In the genomic region with DNA sequence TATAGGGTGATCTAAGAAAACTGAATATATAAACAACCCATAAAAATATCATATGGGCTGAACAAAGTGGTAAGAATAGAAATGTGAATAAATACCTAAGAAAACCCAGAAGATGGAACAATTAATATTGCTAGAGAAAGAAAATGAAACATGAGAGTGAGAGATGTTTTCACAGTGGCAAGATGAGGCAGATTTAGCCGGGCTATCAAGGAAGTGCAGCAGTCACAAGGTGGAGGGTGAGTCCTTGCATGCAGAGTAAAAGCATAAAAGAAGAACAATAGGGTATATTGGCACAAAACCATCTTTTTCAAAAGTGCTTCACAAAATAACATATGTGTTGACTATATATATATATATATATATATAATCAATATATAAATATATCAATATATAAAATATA, we compare ENCODE assay signal across 26 cellular contexts. TPM values are rescaled to one million over a fixed set of nuclear protein-coding genes. Genes with fewer than 3 reads are reported as not detected.
"Had no signal": no experiment of that assay in that cellular context is flagged by ENCODE, and none has a peak within 500 bp of the region (broad histone marks: within the 10 kb centered on the region; RNA-seq: fewer than 3 reads in every experiment).

No MANE protein-coding gene starts in this region.

- H3K27me3 Mint-ChIP-seq: naive B cell; progenitor cell of endocrine pancreas; stimulated activated memory B cell treated with anti-CD40 and anti-IgM and Interleukin-4, amounts not matched to agents 10 μg/mL and 1 μg/mL and 100 μg/mL, for 72 hours; stimulated activated naive CD8-positive, alpha-beta T cell treated with anti-CD3 and anti-CD28 coated beads, Interleukin-15, amount 100 ng/mL, for 72 hours; type B pancreatic cell had no signal

- H3K9me3 ChIP-seq: left lung, lower lobe of right lung, ovary, right atrium auricular region, right lobe of liver, tibial nerve, uterus had no signal

- FAIRE-seq: keratinocyte had no signal

- H3K4me3 Mint-ChIP-seq: mesothelial cell of epicardium; naive B cell; natural killer cell; stimulated activated memory B cell treated with anti-CD40 and anti-IgM and Interleukin-4, amounts not matched to agents 10 μg/mL and 1 μg/mL and 100 μg/mL, for 72 hours; stimulated activated naive CD8-positive, alpha-beta T cell treated with anti-CD3 and anti-CD28 coated beads, Interleukin-15, amount 100 ng/mL, for 72 hours; type B pancreatic cell had no signal

- H3K27ac Mint-ChIP-seq: mesothelial cell of epicardium; naive B cell; natural killer cell; progenitor cell of endocrine pancreas; stimulated activated memory B cell treated with anti-CD40 and anti-IgM and Interleukin-4, amounts not matched to agents 10 μg/mL and 1 μg/mL and 100 μg/mL, for 72 hours; stimulated activated naive CD8-positive, alpha-beta T cell treated with anti-CD3 and anti-CD28 coated beads, Interleukin-15, amount 100 ng/mL, for 72 hours; type B pancreatic cell had no signal

- H3K27me3 ChIP-seq: left lung, ovary, right atrium auricular region, right lobe of liver, tibial nerve, uterus had no signal

- H3K4me1 Mint-ChIP-seq: naive B cell; natural killer cell; stimulated activated memory B cell treated with anti-CD40 and anti-IgM and Interleukin-4, amounts not matched to agents 10 μg/mL and 1 μg/mL and 100 μg/mL, for 72 hours; stimulated activated naive CD8-positive, alpha-beta T cell treated with anti-CD3 and anti-CD28 coated beads, Interleukin-15, amount 100 ng/mL, for 72 hours had no signal

- H3K9me3 Mint-ChIP-seq: type B pancreatic cell had no signal

- H3K36me3 ChIP-seq: left lung, lower lobe of right lung, ovary, right atrium auricular region, right lobe of liver, uterus had no signal

- H3K27ac ChIP-seq: left lung, lower lobe of right lung, ovary, right atrium auricular region, right lobe of liver, tibial nerve, uterus had no signal

- DNase-seq: hippocampal formation; left colon; left lung; lower lobe of right lung; mesendoderm; naive B cell; natural killer cell; ovary; right lobe of liver; stimulated activated CD4-positive, alpha-beta T cell treated with anti-CD3 and anti-CD28 coated beads, Interleukin-1b, Interleukin-23, amount 100 ng/mL, for 48 hours; stimulated activated CD4-positive, alpha-beta T cell treated with anti-CD3 and anti-CD28 coated beads, Interleukin-2, amount 100 ng/mL, for 48 hours; stimulated activated CD4-positive, alpha-beta T cell treated with anti-CD3 and anti-CD28 coated beads, Interleukin-4, amount 100 ng/mL, for 4 hours; stimulated activated CD8-positive, alpha-beta memory T cell treated with anti-CD3 and anti-CD28 coated beads, Interleukin-4, amount 100 ng/mL, for 48 hours; stimulated activated naive CD4-positive, alpha-beta T cell treated with Interleukin-2 at 50 U/mL for 16 hours; stimulated activated naive CD8-positive, alpha-beta T cell treated with anti-CD3 and anti-CD28 coated beads, Interleukin-15, amount 100 ng/mL, for 72 hours; substantia nigra; uterus had no signal

- H3K4me2 ChIP-seq: smooth muscle cell had no signal

- H3K36me3 Mint-ChIP-seq: naive B cell; stimulated activated memory B cell treated with anti-CD40 and anti-IgM and Interleukin-4, amounts not matched to agents 10 μg/mL and 1 μg/mL and 100 μg/mL, for 72 hours; type B pancreatic cell had no signal

- H3K4me3 ChIP-seq: left lung, lower lobe of right lung, ovary, right atrium auricular region, right lobe of liver, smooth muscle cell, tibial nerve, uterus had no signal

- H3K4me1 ChIP-seq: left lung, lower lobe of right lung, right atrium auricular region, right lobe of liver, tibial nerve, uterus had no signal

RNA-seq across cellular contexts. Expression of a gene that starts 49.6 kb away (rescaled TPM):
- total RNA-seq: mononuclear cell, natural killer cell had no signal
- polyA plus RNA-seq: keratinocyte had no signal
